ENCODE assay signal across 18 cellular contexts in genomic region chr19:28497137-28497536, GRCh38.
"Had no signal": no experiment of that assay in that cellular context is flagged by ENCODE, and none has a peak within 500 bp of the region (broad histone marks: within the 10 kb centered on the region; RNA-seq: fewer than 3 reads in every experiment).

No MANE protein-coding gene starts in this region.

- H3K27me3 Mint-ChIP-seq: activated B cell treated with CpG ODN at 0.5 μM for 24 hours; activated CD8-positive, alpha-beta memory T cell treated with anti-CD3 and anti-CD28 coated beads, Interleukin-2, amount 10 ng/mL, durations not matched to agents 7 days and 5 days; activated naive CD8-positive, alpha-beta T cell treated with anti-CD3 and anti-CD28 coated beads, Interleukin-2, amount 10 ng/mL, durations not matched to agents 7 days and 5 days; activated T-cell treated with anti-CD3 and anti-CD28 coated beads, Interleukin-2, amount 50 U/mL, for 24 hours; naive B cell had no signal

- H3K4me1 Mint-ChIP-seq: activated B cell treated with CpG ODN at 0.5 μM for 24 hours, T-helper 17 cell had no signal

- H3K27ac Mint-ChIP-seq: activated B cell treated with CpG ODN at 0.5 μM for 24 hours; activated CD8-positive, alpha-beta memory T cell treated with anti-CD3 and anti-CD28 coated beads, Interleukin-2, amount 10 ng/mL, durations not matched to agents 7 days and 5 days; activated naive CD8-positive, alpha-beta T cell treated with anti-CD3 and anti-CD28 coated beads, Interleukin-2, amount 10 ng/mL, durations not matched to agents 7 days and 5 days; activated T-cell treated with anti-CD3 and anti-CD28 coated beads, Interleukin-2, amount 50 U/mL, for 24 hours; naive B cell; progenitor cell of endocrine pancreas; T-helper 17 cell; type B pancreatic cell had no signal

- H3K36me3 ChIP-seq: lower lobe of right lung, right lobe of liver, suprapubic skin had no signal

- H3K9me3 ChIP-seq: lower lobe of right lung, right lobe of liver, suprapubic skin had no signal

- H3K27me3 ChIP-seq: right lobe of liver, suprapubic skin had no signal

- H3K27ac ChIP-seq: lower lobe of right lung, right lobe of liver, suprapubic skin had no signal

- DNase-seq: activated B cell treated with CpG ODN at 0.5 μM for 24 hours; activated CD8-positive, alpha-beta memory T cell treated with anti-CD3 and anti-CD28 coated beads, Interleukin-2, amount 10 ng/mL, durations not matched to agents 7 days and 5 days; activated naive CD8-positive, alpha-beta T cell treated with anti-CD3 and anti-CD28 coated beads, Interleukin-2, amount 10 ng/mL, durations not matched to agents 7 days and 5 days; activated T-cell treated with anti-CD3 and anti-CD28 coated beads, Interleukin-2, amount 50 U/mL, for 24 hours; anterior cingulate cortex; central memory CD4-positive, alpha-beta T cell; effector memory CD4-positive, alpha-beta T cell; hippocampal formation; lower lobe of right lung; naive B cell; occipital lobe; right lobe of liver; stimulated activated CD4-positive, alpha-beta T cell treated with anti-CD3 and anti-CD28 coated beads, Interleukin-2, amount 100 ng/mL, for 48 hours; stimulated activated naive CD4-positive, alpha-beta T cell treated with Interleukin-2 at 50 U/mL for 16 hours; T-helper 17 cell had no signal

- H3K4me1 ChIP-seq: suprapubic skin had no signal

- H3K9me3 Mint-ChIP-seq: activated T-cell treated with anti-CD3 and anti-CD28 coated beads, Interleukin-2, amount 50 U/mL, for 24 hours; naive B cell; type B pancreatic cell had no signal

- H3K4me3 Mint-ChIP-seq: activated B cell treated with CpG ODN at 0.5 μM for 24 hours; activated CD8-positive, alpha-beta memory T cell treated with anti-CD3 and anti-CD28 coated beads, Interleukin-2, amount 10 ng/mL, durations not matched to agents 7 days and 5 days; activated naive CD8-positive, alpha-beta T cell treated with anti-CD3 and anti-CD28 coated beads, Interleukin-2, amount 10 ng/mL, durations not matched to agents 7 days and 5 days; activated T-cell treated with anti-CD3 and anti-CD28 coated beads, Interleukin-2, amount 50 U/mL, for 24 hours; naive B cell; T-helper 17 cell; type B pancreatic cell had no signal

- ATAC-seq: activated CD8-positive, alpha-beta memory T cell treated with anti-CD3 and anti-CD28 coated beads, Interleukin-2, amount 10 ng/mL, durations not matched to agents 7 days and 5 days; lower lobe of right lung; right lobe of liver; T-helper 17 cell had no signal

- H3K4me3 ChIP-seq: lower lobe of right lung, right lobe of liver, suprapubic skin had no signal

- H3K36me3 Mint-ChIP-seq: activated CD8-positive, alpha-beta memory T cell treated with anti-CD3 and anti-CD28 coated beads, Interleukin-2, amount 10 ng/mL, durations not matched to agents 7 days and 5 days; naive B cell; type B pancreatic cell had no signal
